ENCODE assay signal across 25 cellular contexts in the genomic region with DNA sequence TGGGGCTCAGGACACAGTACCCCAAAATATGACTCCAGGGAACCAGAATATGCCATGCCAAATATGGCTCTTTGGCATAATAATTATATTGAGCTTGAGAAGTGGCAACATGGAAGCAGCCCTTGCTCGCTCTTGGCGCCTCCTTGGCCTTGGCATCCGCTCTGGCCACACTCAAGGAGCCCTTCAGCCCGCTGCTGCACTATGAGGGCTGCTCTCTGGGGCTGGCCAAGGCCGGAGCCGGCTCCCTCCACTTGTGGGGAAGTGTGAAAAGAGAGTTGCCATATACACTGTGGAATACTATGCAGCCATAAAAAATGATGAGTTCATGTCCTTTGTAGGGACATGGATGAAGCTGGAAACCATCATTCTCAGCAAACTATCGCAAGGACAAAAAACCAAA.
"Had no signal": no experiment of that assay in that cellular context is flagged by ENCODE, and none has a peak within 500 bp of the region (broad histone marks: within the 10 kb centered on the region; RNA-seq: fewer than 3 reads in every experiment).

No MANE protein-coding gene starts in this region.

- H3K9me3 ChIP-seq: colonic mucosa, esophagus squamous epithelium, gastrocnemius medialis had no signal

- H3K4me1 ChIP-seq: colonic mucosa, esophagus muscularis mucosa, esophagus squamous epithelium, foreskin keratinocyte, gastrocnemius medialis, gastroesophageal sphincter, heart left ventricle, heart right ventricle had no signal

- H3K4me3 Mint-ChIP-seq: dendritic cell treated with granulocyte-macrophage colony-stimulating factor and Interleukin-4, amounts not matched to agents 40 ng/mL and 50 ng/mL, for 4 days; effector memory CD8-positive, alpha-beta T cell; endodermal cell had no signal

- DNase-seq: colonic mucosa; cortex of kidney; dermis blood vessel endothelial cell; dorsolateral prefrontal cortex; effector CD4-positive, alpha-beta T cell; effector CD8-positive, alpha-beta T cell; effector memory CD4-positive, alpha-beta T cell; effector memory CD8-positive, alpha-beta T cell; endodermal cell; erythroblast; esophagus squamous epithelium; foreskin fibroblast; foreskin keratinocyte; foreskin melanocyte; gastrocnemius medialis; glutamatergic neuron; head of caudate nucleus; heart left ventricle; heart right ventricle had no signal

- ATAC-seq: effector memory CD8-positive, alpha-beta T cell; esophagus mucosa; foreskin keratinocyte; gastrocnemius medialis; gastroesophageal sphincter; heart left ventricle; heart right ventricle had no signal

- H3K4me3 ChIP-seq: colonic mucosa, coronary artery, dorsolateral prefrontal cortex, esophagus muscularis mucosa, esophagus squamous epithelium, gastrocnemius medialis, gastroesophageal sphincter, heart left ventricle, heart right ventricle had no signal

- H3K36me3 ChIP-seq: colonic mucosa, esophagus muscularis mucosa, esophagus squamous epithelium, gastrocnemius medialis, gastroesophageal sphincter, heart left ventricle, heart right ventricle had no signal

- H3K27ac Mint-ChIP-seq: dendritic cell treated with granulocyte-macrophage colony-stimulating factor and Interleukin-4, amounts not matched to agents 40 ng/mL and 50 ng/mL, for 4 days; effector memory CD8-positive, alpha-beta T cell; endodermal cell had no signal

- H3K27ac ChIP-seq: colonic mucosa, coronary artery, dorsolateral prefrontal cortex, epithelial cell of prostate, esophagus muscularis mucosa, esophagus squamous epithelium, foreskin keratinocyte, gastrocnemius medialis, gastroesophageal sphincter, heart left ventricle, heart right ventricle had no signal

- H3K27me3 ChIP-seq: colonic mucosa, dorsolateral prefrontal cortex, esophagus squamous epithelium, foreskin keratinocyte, gastrocnemius medialis, gastroesophageal sphincter, heart left ventricle, heart right ventricle had no signal

- H3K27me3 Mint-ChIP-seq: dendritic cell treated with granulocyte-macrophage colony-stimulating factor and Interleukin-4, amounts not matched to agents 40 ng/mL and 50 ng/mL, for 4 days had no signal
